ENCODE assay signal across 8 cellular contexts in genomic region chr11:44538375-44539054, GRCh38. TPM values are rescaled to one million over a fixed set of nuclear protein-coding genes. Genes with fewer than 3 reads are reported as not detected.
DNase-seq lines count a peak whose midpoint lies in the region; ATAC-seq and TF ChIP-seq lines count a peak whose summit lies in the region.

No MANE protein-coding gene starts in this region.

- H3K4me3 Mint-ChIP-seq in CD14-positive monocyte, result no peak overlapping the region

- H3K9me3 ChIP-seq in neural cell (ENCODE audit: low read length), result no peaks in the 10 kb centered on the region
- no peaks in the 10 kb centered on the region for H3K9me3 ChIP-seq in stomach

- WGBS in stomach, 5 donors, result 31 to 46% (median 31%) methylated on average over 15 to 21 of the region's 21 CpGs

- H3K36me3 Mint-ChIP-seq in CD14-positive monocyte, result no peaks in the 10 kb centered on the region

- H3K4me2 ChIP-seq in neural cell (ENCODE audit: low read length), result no peak overlapping the region

- peak; percentile 48 for ATAC-seq in GM19468 (IDR thresholded peaks at IDR 0.05; ENCODE audit: extremely low read depth, unreplicated experiment)

- no peak overlapping the region for H2AFZ ChIP-seq in neural cell (ENCODE audit: low read depth, low read length)

- peak; percentile 98 for TF ChIP-seq RAD21 in neural cell (conservative IDR thresholded peaks at IDR 0.05)

- H3K27me3 ChIP-seq in neural cell (ENCODE audit: insufficient read depth, low read depth, low read length) (no peaks in the 10 kb centered on the region), stomach (peaks cover 0 to 11% (median 0%) of the 10 kb centered on the region in 3 donors)

- H3K36me3 ChIP-seq in neural cell (ENCODE audit: insufficient read depth, low read length) (no peaks in the 10 kb centered on the region), stomach (no peaks in the 10 kb centered on the region)

- intact Hi-C loops in CD14-positive monocyte (cut with micrococcal nuclease) (loop anchor here (1.0 to 10.0 kb wide), 3 partner anchors 251 to 444 kb away; partner anchors contain the start of gene EXT2 (in 1 of the 2)), stomach (cut with DNase I; ENCODE audit: low total_unique reads) (loop anchor here (5.0 to 10.0 kb wide), 2 partner anchors 251 to 414 kb away; no protein-coding TSS in a partner anchor)

- H4K20me1 ChIP-seq in neural cell (ENCODE audit: insufficient read depth), result no peaks in the 10 kb centered on the region

- DNase-seq in CD14-positive monocyte (ENCODE audit: low spot score) (peak; percentile 62), KBM-7 (peak; percentile 86), activated T-cell treated with anti-CD3 and anti-CD28 coated beads for 48 hours (ENCODE audit: low read depth) (peak; percentile 62), fibroblast of mammary gland (ENCODE audit: low read depth) (peak; percentile 61), stomach (peak; percentile 78)

- no peak overlapping the region for H3K27ac Mint-ChIP-seq in CD14-positive monocyte

- no peak for TF ChIP-seq POLR2A in stomach (IDR thresholded peaks at IDR 0.05)

- no peaks in the 10 kb centered on the region for H3K9me2 ChIP-seq in neural cell (ENCODE audit: insufficient read depth, low read length)

- H3K4me3 ChIP-seq in fibroblast of mammary gland (ENCODE audit: control insufficient read depth, low read depth, low read length), result no peak overlapping the region
- H3K4me3 ChIP-seq in neural cell (ENCODE audit: low read length), result no peak overlapping the region
- H3K4me3 ChIP-seq in stomach, result no peak overlapping the region

- TF ChIP-seq CTCF in CD14-positive monocyte (IDR thresholded peaks at IDR 0.05), result peak; percentile 98
- TF ChIP-seq CTCF in fibroblast of mammary gland (conservative IDR thresholded peaks at IDR 0.05; ENCODE audit: control insufficient read depth, insufficient read depth, low read depth, low read length), result peak; percentile 92
- peak; percentile 99 for TF ChIP-seq CTCF in neural cell (IDR thresholded peaks at IDR 0.05; ENCODE audit: poor library complexity, severe bottlenecking)
- TF ChIP-seq CTCF in stomach (IDR thresholded peaks at IDR 0.05), result peak in 6 of 7 experiments; percentile 75 to 94 (median 91)

- H3K27ac ChIP-seq in neural cell (ENCODE audit: low read length), result no peak overlapping the region
- no peak overlapping the region for H3K27ac ChIP-seq in stomach

- in situ Hi-C loops in KBM-7 (cut with MboI; ENCODE audit: low pct_unique_long_range_greater_than_20kb, low sequenced_read_pairs), result loop anchor here (25.0 kb wide), 2 partner anchors 251 to 401 kb away; no protein-coding TSS in a partner anchor

- H3K9me3 Mint-ChIP-seq in CD14-positive monocyte, result no peaks in the 10 kb centered on the region

- no peaks in the 10 kb centered on the region for H3F3A ChIP-seq in neural cell (ENCODE audit: insufficient read depth, low read length, poor library complexity, severe bottlenecking)

- H3K79me2 ChIP-seq in neural cell (replicated peaks; ENCODE audit: insufficient read depth, low read length), result no peaks in the 10 kb centered on the region

- H3K27me3 Mint-ChIP-seq in CD14-positive monocyte (ENCODE audit: low read depth in 3 of 3), result peaks cover 0 to 6% (median 5%) of the 10 kb centered on the region in 3 donors

- no peak overlapping the region for H3K9ac ChIP-seq in neural cell (ENCODE audit: low read length)

- TF ChIP-seq EP300 in neural cell (conservative IDR thresholded peaks at IDR 0.05; ENCODE audit: poor library complexity, severe bottlenecking) (no peak), stomach (IDR thresholded peaks at IDR 0.05) (no peak)

- peaks cover 4% of the 10 kb centered on the region for H3K4me1 Mint-ChIP-seq in CD14-positive monocyte

- H3K4me1 ChIP-seq in stomach, result peaks cover 0 to 5% (median 2%) of the 10 kb centered on the region in 4 donors

TF ChIP-seq in PFSK-1, 5 proteins besides CTCF, POLR2A, EP300 and RAD21:
- TF ChIP-seq TAF1 (IDR thresholded peaks at IDR 0.05; ENCODE audit: borderline replicate concordance, insufficient read depth, low read length), result no peak
- TF ChIP-seq FOXP2 (optimal IDR thresholded peaks at IDR 0.05; ENCODE audit: borderline replicate concordance, extremely low read depth, extremely low read length, insufficient read depth), result peak; percentile 17
- TF ChIP-seq REST (IDR thresholded peaks at IDR 0.05; ENCODE audit: insufficient read depth in 1 of 2, low read depth in 2 of 2, low read length in 2 of 2), result peak in 1 of 2 experiments; percentile 50; a peak in 1 of 4 replicates

TF ChIP-seq in neural cell, 6 proteins besides CTCF, POLR2A, EP300 and RAD21:
- TF ChIP-seq TAF1 (IDR thresholded peaks at IDR 0.05; ENCODE audit: low read depth) (no peak), MXI1 (conservative IDR thresholded peaks at IDR 0.05; ENCODE audit: poor library complexity, severe bottlenecking) (no peak), POLR2AphosphoS5 (IDR thresholded peaks at IDR 0.05) (no peak), EZH2 (IDR thresholded peaks at IDR 0.05; ENCODE audit: borderline replicate concordance, insufficient read depth, low read length, poor library complexity, severe bottlenecking) (no peak), SMC3 (conservative IDR thresholded peaks at IDR 0.05; ENCODE audit: poor library complexity) (peak; percentile 98), REST (IDR thresholded peaks at IDR 0.05; ENCODE audit: borderline replicate concordance) (peak; percentile 29)

RNA-seq across cellular contexts. Expression of gene CD82, which starts 26.9 kb away (rescaled TPM):
- polyA plus RNA-seq in CD14-positive monocyte, result 10 to 100 TPM; 43.0 to 89.0 TPM
- 1.7 TPM for polyA plus RNA-seq in PFSK-1 (2012; ENCODE audit: insufficient read length, low read depth)
- polyA plus RNA-seq in neural cell, result 0.84 and 2.3 TPM in 2 replicates
- not detected in 2 replicates for polyA minus RNA-seq in neural cell
- 10 to 100 TPM in 4 of 5 donors, under 1 TPM in 1; 0.58 to 49.6 (median 24.6) TPM for total RNA-seq in stomach
- 10 to 100 TPM in 2 of 3 donors, 1 to 10 TPM in 1; 9.9 to 54.4 (median 45.1) TPM for polyA plus RNA-seq in stomach
